In the genomic region with DNA sequence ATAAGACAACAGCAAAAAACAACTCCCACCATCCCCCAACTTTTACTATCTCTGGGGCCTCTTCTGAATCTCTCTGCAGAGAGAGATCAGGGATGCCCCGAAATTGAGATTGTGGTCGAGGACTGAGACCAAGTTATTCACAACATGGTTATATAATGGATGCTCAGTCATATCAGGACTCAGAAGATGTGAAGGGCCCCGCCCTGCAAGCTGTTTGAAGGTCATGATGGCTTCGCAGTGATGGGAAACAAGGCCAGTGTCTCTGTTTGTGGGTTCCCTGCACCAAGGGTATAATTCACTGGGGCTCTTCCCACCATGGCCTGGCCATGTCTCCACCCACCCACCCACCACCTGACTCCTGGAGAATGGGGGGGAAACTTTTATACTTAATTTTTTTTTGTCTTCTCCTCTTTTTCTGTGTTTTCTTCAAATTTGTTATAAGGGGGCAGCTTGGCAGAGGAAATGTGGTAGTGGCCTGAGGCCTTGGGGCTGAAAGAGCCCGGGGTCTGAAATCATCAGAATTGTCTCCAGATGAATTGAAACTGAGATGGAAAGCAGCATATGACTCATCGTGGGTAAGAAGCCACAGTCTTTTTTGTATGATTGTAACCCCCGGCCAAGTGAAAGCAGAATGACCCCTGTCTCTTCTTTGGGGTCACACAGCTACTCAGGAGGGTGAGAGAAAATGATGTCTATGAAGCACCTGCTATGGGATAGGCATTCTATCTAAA, we compare ENCODE assay signal across 11 cellular contexts. TPM values are rescaled to one million over a fixed set of nuclear protein-coding genes. Genes with fewer than 3 reads are reported as not detected.
DNase-seq lines count a peak whose midpoint lies in the region; ATAC-seq lines count a peak whose summit lies in the region.
"Had no signal": no experiment of that assay in that cellular context is flagged by ENCODE, and none has a peak within 500 bp of the region (broad histone marks: within the 10 kb centered on the region; RNA-seq: fewer than 3 reads in every experiment).

No MANE protein-coding gene starts in this region.

- no peaks in the 10 kb centered on the region for H3K36me3 Mint-ChIP-seq in activated naive CD8-positive, alpha-beta T cell

- H3K4me1 Mint-ChIP-seq in activated naive CD8-positive, alpha-beta T cell (ENCODE audit: low read depth), result peaks cover 65% of the 10 kb centered on the region

- in situ Hi-C loops in ACHN (cut with HindIII; ENCODE audit: low pct_ligation_motif_present, low pct_unique_long_range_greater_than_20kb, low sequenced_read_pairs), result no loop called here

- H3K9me3 Mint-ChIP-seq in activated naive CD8-positive, alpha-beta T cell (ENCODE audit: low read depth), result no peaks in the 10 kb centered on the region
- H3K9me3 Mint-ChIP-seq: memory B cell had no signal

- DNase-seq in A172 (ENCODE audit: low spot score), result peak; percentile 31
- DNase-seq in NCI-H748 treated with DMSO at 0.1 percent for 48 hours (lab: John Stamatoyannopoulos, UW), result no peak
- no peak for DNase-seq in COR-L47 (lab: John Stamatoyannopoulos, UW)
- DNase-seq in ACHN, result no peak
- no peak for DNase-seq in iPS-NIHi11 (ENCODE audit: low spot score)

- peak overlapping the region; percentile 98 for H3K27ac Mint-ChIP-seq in activated naive CD8-positive, alpha-beta T cell
- H3K27ac Mint-ChIP-seq: B cell, memory B cell had no signal

- H3K27me3 Mint-ChIP-seq in activated naive CD8-positive, alpha-beta T cell, result no peaks in the 10 kb centered on the region

- ATAC-seq in GM19452 (IDR thresholded peaks at IDR 0.05; ENCODE audit: unreplicated experiment), result peak; percentile 65
- ATAC-seq in HG03442 (IDR thresholded peaks at IDR 0.05; ENCODE audit: unreplicated experiment), result peak; percentile 67

- peak overlapping the region; percentile 72 for H3K4me3 Mint-ChIP-seq in activated naive CD8-positive, alpha-beta T cell
- H3K4me3 Mint-ChIP-seq: B cell, memory B cell had no signal

RNA-seq across cellular contexts. Expression of a gene that starts 15.0 kb away (rescaled TPM):
- total RNA-seq in A172 (2014; rRNA removed; shearing (Covaris generic)), result not detected in 2 replicates
- total RNA-seq: B cell; T-helper 2 cell treated with Interferon-gamma antibody and Interleukin-4, amounts not matched to agents 100 ng/mL and 5 ng/mL, for 36 hours had no signal

RNA-seq across cellular contexts. Expression of a gene that starts 39.4 kb away (rescaled TPM):
- total RNA-seq in A172 (2014; rRNA removed; shearing (Covaris generic)), result not detected in 2 replicates
- total RNA-seq: B cell; T-helper 2 cell treated with Interferon-gamma antibody and Interleukin-4, amounts not matched to agents 100 ng/mL and 5 ng/mL, for 36 hours had no signal
